In the genomic region with DNA sequence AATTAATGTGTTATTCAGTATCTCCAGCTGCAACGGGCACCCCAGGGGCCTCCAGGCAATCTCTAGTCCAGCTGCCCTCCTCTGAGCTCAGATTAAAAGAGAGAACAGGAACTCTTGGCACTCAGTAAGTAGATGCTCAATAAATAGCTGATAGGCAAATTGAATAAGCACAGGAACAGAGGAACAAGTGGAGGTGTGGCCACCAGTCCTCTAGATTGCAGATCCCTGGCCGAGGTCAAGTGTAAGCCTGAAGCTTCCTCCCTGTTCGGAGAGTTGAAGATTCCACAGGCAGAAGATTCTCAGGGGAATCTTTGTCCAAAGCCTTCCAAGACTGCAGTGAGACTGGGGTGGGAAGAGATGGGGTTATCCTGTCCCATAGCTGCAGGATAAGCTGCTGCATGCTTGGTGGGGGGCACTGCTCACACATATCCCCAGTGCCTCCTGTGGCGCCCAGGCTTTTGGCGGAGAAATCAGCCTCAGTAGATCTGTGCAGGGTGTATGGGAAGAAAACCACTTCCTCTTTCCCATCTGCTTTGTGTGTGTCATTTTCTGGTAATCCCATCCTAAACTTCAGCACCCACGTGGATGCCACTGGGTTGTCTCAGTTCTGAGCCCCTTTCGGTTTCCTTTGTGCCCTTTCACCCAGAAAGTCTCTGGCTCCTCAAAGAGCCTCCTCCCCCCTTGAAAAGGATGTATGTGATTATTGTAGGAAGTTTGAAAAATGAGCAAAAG, we compare ENCODE assay signal across 12 cellular contexts. TPM values are rescaled to one million over a fixed set of nuclear protein-coding genes. Genes with fewer than 3 reads are reported as not detected.
A peak's percentile ranks its signal among the peaks of the same experiment; 100 is the strongest.
DNase-seq lines count a peak whose midpoint lies in the region; ATAC-seq and TF ChIP-seq lines count a peak whose summit lies in the region.
"Had no signal": no experiment of that assay in that cellular context is flagged by ENCODE, and none has a peak within 500 bp of the region (broad histone marks: within the 10 kb centered on the region; RNA-seq: fewer than 3 reads in every experiment).

No MANE protein-coding gene starts in this region.

- peaks cover 22% of the 10 kb centered on the region for H3K36me3 ChIP-seq in OCI-LY7 (ENCODE audit: insufficient read depth, low read length)

- H3K79me2 ChIP-seq in OCI-LY7 (ENCODE audit: insufficient read depth, low read depth, low read length) = no peaks in the 10 kb centered on the region

- H3K27me3 Mint-ChIP-seq in central memory CD8-positive, alpha-beta T cell = no peaks in the 10 kb centered on the region

- no peaks in the 10 kb centered on the region for H4K20me1 ChIP-seq in OCI-LY7 (ENCODE audit: insufficient read depth, low read length)

- CTCF ChIA-PET in OCI-LY7 (lab: Charles Lee; ENCODE audit: unreplicated experiment) = no interaction called here

- POLR2A ChIA-PET in OCI-LY7 (lab: Charles Lee) = interaction anchor here (0.8 to 1.2 kb wide), 3 partner anchors 12 to 99 kb away, joined by 3 to 4 read pairs (median 3); partner anchors contain the start of gene CD300A

- ATAC-seq in central memory CD8-positive, alpha-beta T cell (replicated peaks; ENCODE audit: extremely low read depth, poor library complexity, severe bottlenecking) = peak; percentile 55
- no peak for ATAC-seq in HG02610 (IDR thresholded peaks at IDR 0.05; ENCODE audit: unreplicated experiment)
- ATAC-seq: A549 had no signal

- no peak for TF ChIP-seq CTCF in OCI-LY7 (conservative IDR thresholded peaks at IDR 0.05; ENCODE audit: low read length)

- H3K27ac ChIP-seq in OCI-LY7 (ENCODE audit: low read depth, low read length, poor library complexity, severe bottlenecking) = no peak overlapping the region
- H3K27ac ChIP-seq: A549 had no signal

- H3K4me1 Mint-ChIP-seq in central memory CD8-positive, alpha-beta T cell = peaks cover 85% of the 10 kb centered on the region

- intact Hi-C loops in OCI-LY7 (cut with micrococcal nuclease; ENCODE audit: unreplicated experiment) = no loop called here

- peaks cover 17% of the 10 kb centered on the region for H3K9me3 ChIP-seq in OCI-LY7 (ENCODE audit: low read length)

- peaks cover 44% of the 10 kb centered on the region for H3K36me3 Mint-ChIP-seq in central memory CD8-positive, alpha-beta T cell (ENCODE audit: insufficient read depth)

- H3K27ac Mint-ChIP-seq in central memory CD8-positive, alpha-beta T cell (ENCODE audit: low read depth) = peak overlapping the region; percentile 93

- H3K4me3 ChIP-seq in OCI-LY7 (ENCODE audit: low read depth, low read length, poor library complexity, severe bottlenecking) = no peak overlapping the region
- H3K4me3 ChIP-seq: A549, dorsolateral prefrontal cortex had no signal

- peaks cover 34% of the 10 kb centered on the region for H3K4me1 ChIP-seq in OCI-LY7 (ENCODE audit: insufficient read depth, low read length, poor library complexity, severe bottlenecking)
- H3K4me1 ChIP-seq: A549 had no signal

- no peaks in the 10 kb centered on the region for H3K9me2 ChIP-seq in OCI-LY7 (ENCODE audit: insufficient read depth, low read length)

- BruUV-seq in OCI-LY7 (replicated peaks; lab: Mats Ljungman, UMichigan) = no TSS peak

- no peaks in the 10 kb centered on the region for H3K9me3 Mint-ChIP-seq in central memory CD8-positive, alpha-beta T cell

- peak overlapping the region; percentile 1; the same call in 1 of the 2 replicates for H2AFZ ChIP-seq in OCI-LY7 (ENCODE audit: low read length)

- DNase-seq in activated CD4-positive, alpha-beta T cell treated with anti-CD3 and anti-CD28 coated beads for 48 hours = peak; percentile 61
- no peak for DNase-seq in activated CD4-positive, alpha-beta T cell treated with anti-CD3 and anti-CD28 coated beads, Interleukin-2, amount 50 U/mL, for 4 hours
- DNase-seq in OCI-LY7 (ENCODE audit: low spot score) (peak; percentile 40), germinal center (ENCODE audit: low spot score) (no peak)
- DNase-seq in central memory CD8-positive, alpha-beta T cell (ENCODE audit: low spot score in 2 of 2) = no peak
- DNase-seq in stimulated activated CD8-positive, alpha-beta memory T cell treated with anti-CD3 and anti-CD28 coated beads, Interleukin-4, amount 100 ng/mL, for 48 hours = peak; percentile 62
- DNase-seq in stimulated activated naive CD4-positive, alpha-beta T cell treated with Interleukin-2 at 50 U/mL for 16 hours (lab: John Stamatoyannopoulos, UW) = no peak

- peak overlapping the region; percentile 38 for H3K4me2 ChIP-seq in OCI-LY7 (ENCODE audit: low read length)
- H3K4me2 ChIP-seq: A549 had no signal

- H3K4me3 Mint-ChIP-seq in central memory CD8-positive, alpha-beta T cell = peak overlapping the region; percentile 66

RNA-seq across cellular contexts. Expression of gene CD300A, which starts 12.1 kb away (rescaled TPM):
- total RNA-seq in OCI-LY7 (2014; rRNA removed; shearing (Covaris generic)) = 6.7 and 7.4 TPM in 2 replicates
- total RNA-seq in OCI-LY7 (2022) = 1.8 and 3.5 TPM in 2 replicates
- total RNA-seq: NCI-H460 had no signal

RNA-seq across cellular contexts. Expression of gene GPRC5C, which starts 46.6 kb away (rescaled TPM):
- total RNA-seq in OCI-LY7 (2014; rRNA removed; shearing (Covaris generic)) = 9.4 and 19.5 TPM in 2 replicates
- 1.1 and 2.0 TPM in 2 replicates for total RNA-seq in OCI-LY7 (2022)

RNA-seq across cellular contexts. Expression of gene CD300LB, which starts 52.7 kb away (rescaled TPM):
- not detected in 2 replicates for total RNA-seq in OCI-LY7 (2014; rRNA removed; shearing (Covaris generic))
- not detected in 2 replicates for total RNA-seq in OCI-LY7 (2022)
- total RNA-seq: NCI-H460, urinary bladder had no signal

Comparison
In these comparisons a context has a peak if more than half of its experiments do, and no peak if none do; other contexts are left out.
1. DNase-seq: peak in activated CD4-positive, alpha-beta T cell treated with anti-CD3 and anti-CD28 coated beads for 48 hours (single experiment), OCI-LY7 (single experiment) and stimulated activated CD8-positive, alpha-beta memory T cell treated with anti-CD3 and anti-CD28 coated beads, Interleukin-4, amount 100 ng/mL, for 48 hours (single experiment); none in activated CD4-positive, alpha-beta T cell treated with anti-CD3 and anti-CD28 coated beads, Interleukin-2, amount 50 U/mL, for 4 hours (0 of 2), central memory CD8-positive, alpha-beta T cell (0 of 2), stimulated activated naive CD4-positive, alpha-beta T cell treated with Interleukin-2 at 50 U/mL for 16 hours (single experiment) and germinal center (single experiment).